ENCODE assay signal across 8 cellular contexts in genomic region chr5:168409601-168410458, GRCh38.
A peak's percentile ranks its signal among the peaks of the same experiment; 100 is the strongest.
DNase-seq lines count a peak whose midpoint lies in the region; ATAC-seq, FAIRE-seq and TF ChIP-seq lines count a peak whose summit lies in the region.

No MANE protein-coding gene starts in this region.

- peak; percentile 49 for FAIRE-seq in A549 (lab: Jason Lieb, UNC)

- peaks cover 29% of the 10 kb centered on the region for H3K4me1 ChIP-seq in A549

- H3K9me3 ChIP-seq in A549: no peaks in the 10 kb centered on the region

- H3K4me2 ChIP-seq in A549: peak overlapping the region; percentile 30

- peak overlapping the region; percentile 56 to 77 for H3K27ac ChIP-seq in A549
- peak overlapping the region; percentile 57 for H3K27ac ChIP-seq in RWPE1

- TF ChIP-seq CTCF in A549 (IDR thresholded peaks at IDR 0.05): no peak
- TF ChIP-seq CTCF in GM20000 (IDR thresholded peaks at IDR 0.05; ENCODE audit: extremely low read depth, missing control alignments): no peak
- no peak for TF ChIP-seq CTCF in RWPE1 (conservative IDR thresholded peaks at IDR 0.05; ENCODE audit: low read depth)

- ATAC-seq in A549 (peak in 1 of 2 experiments; percentile 10; a peak in 2 of 6 replicates), esophagus mucosa (no peak), HG02970 (IDR thresholded peaks at IDR 0.05; ENCODE audit: low FRiP score, unreplicated experiment) (no peak)

- no peak for TF ChIP-seq POLR2A in A549 (IDR thresholded peaks at IDR 0.05; ENCODE audit: low read length)

- DNase-seq in A549 (ENCODE audit: low read depth in 1 of 2, low spot score in 1 of 2): no peak
- DNase-seq in GM20000 (ENCODE audit: low spot score): peak; percentile 41
- DNase-seq in RWPE1 (ENCODE audit: low spot score): peak; percentile 59
- peak; percentile 25 for DNase-seq in central memory CD4-positive, alpha-beta T cell
- DNase-seq in stimulated activated CD4-positive, alpha-beta T cell treated with anti-CD3 and anti-CD28 coated beads, Interleukin-2, amount 100 ng/mL, for 48 hours: peak; percentile 21 to 24
- DNase-seq in NCI-H1092 (lab: John Stamatoyannopoulos, UW): no peak

- no peak for TF ChIP-seq EP300 in A549 (IDR thresholded peaks at IDR 0.05)

- 76% methylated on average over 17 of the region's 17 CpGs for WGBS in A549 (ENCODE audit: missing lambda C conversion rate)

- POLR2A ChIA-PET in A549 (lab: Yijun Ruan, JAX) (no interaction called here), RWPE1 (lab: Yijun Ruan, JAX; ENCODE audit: low non-redundant PET) (no interaction called here)

- TF ChIP-seq RAD21 in A549 (conservative IDR thresholded peaks at IDR 0.05 in 1 of 2, IDR thresholded peaks at IDR 0.05 in 1 of 2): no peak

- CTCF ChIA-PET in A549 (lab: Yijun Ruan, JAX) (interaction anchor here (1.2 to 6.0 kb wide), 7 partner anchors 9 to 141 kb away, joined by 3 to 28 read pairs (median 7); no protein-coding TSS in a partner anchor), RWPE1 (lab: Yijun Ruan, JAX) (no interaction called here)

- no peak overlapping the region for H3K4me3 ChIP-seq in A549

TF ChIP-seq in A549, 52 proteins besides CTCF, POLR2A, EP300 and RAD21:
- no peak for TF ChIP-seq CBX8 (IDR thresholded peaks at IDR 0.05)
- TF ChIP-seq FOSL2 (IDR thresholded peaks at IDR 0.05): 0 out of 2 replicates have a peak, but pooled peaks have one; percentile 6
- peak; percentile 11; the same call in 1 of the 2 replicates for TF ChIP-seq FOSL2 (CRISPR knock-in tag; IDR thresholded peaks at IDR 0.05)

Comparison
In these comparisons a context has a peak if more than half of its experiments do, and no peak if none do; other contexts are left out.
1. DNase-seq: peak in GM20000 (single experiment), RWPE1 (single experiment), central memory CD4-positive, alpha-beta T cell (single experiment) and stimulated activated CD4-positive, alpha-beta T cell treated with anti-CD3 and anti-CD28 coated beads, Interleukin-2, amount 100 ng/mL, for 48 hours (2 of 2); none in A549 (0 of 2) and NCI-H1092 (single experiment).